In genomic region chr15:71111950-71112349, GRCh38 we compare ENCODE assay signal across 21 cellular contexts. TPM values are rescaled to one million over a fixed set of nuclear protein-coding genes. Genes with fewer than 3 reads are reported as not detected.
"Had no signal": no experiment of that assay in that cellular context is flagged by ENCODE, and none has a peak within 500 bp of the region (broad histone marks: within the 10 kb centered on the region; RNA-seq: fewer than 3 reads in every experiment).

No MANE protein-coding gene starts in this region.

- H3K4me3 Mint-ChIP-seq: activated CD4-positive, alpha-beta T cell treated with anti-CD3 and anti-CD28 coated beads for 36 hours; activated T-helper 1 cell treated with anti-CD3 and anti-CD28 coated beads, Interleukin-12 subunit alpha, Interleukin-12 subunit beta, Interleukin-2, Interleukin-4 antibody, amounts not matched to agents 30 ng/mL and 10 ng/mL and 1 ng/mL, durations not matched to agents 14 hours and 24 hours and 36 hours; effector memory CD8-positive, alpha-beta T cell; mesothelial cell of epicardium; stimulated activated naive CD8-positive, alpha-beta T cell treated with anti-CD3 and anti-CD28 coated beads, Interleukin-15, amount 100 ng/mL, for 72 hours; WTC11 had no signal

- H3K9me3 Mint-ChIP-seq: activated T-helper 1 cell treated with anti-CD3 and anti-CD28 coated beads, Interleukin-12 subunit alpha, Interleukin-12 subunit beta, Interleukin-2, Interleukin-4 antibody, amounts not matched to agents 30 ng/mL and 10 ng/mL and 1 ng/mL, durations not matched to agents 14 hours and 24 hours and 36 hours; effector memory CD8-positive, alpha-beta T cell; mesothelial cell of epicardium; nephron; stimulated activated naive CD8-positive, alpha-beta T cell treated with anti-CD3 and anti-CD28 coated beads, Interleukin-15, amount 100 ng/mL, for 72 hours; WTC11 had no signal

- H3K36me3 Mint-ChIP-seq: mesothelial cell of epicardium, WTC11 had no signal

- H3K4me3 ChIP-seq: adrenal gland, right atrium auricular region, skin epidermis, upper lobe of left lung had no signal

- ATAC-seq: activated CD4-positive, alpha-beta T cell treated with anti-CD3 and anti-CD28 coated beads for 36 hours; activated naive CD4-positive, alpha-beta T cell treated with anti-CD3 and anti-CD28 coated beads, Interleukin-2, amount 50 U/mL, for 72 hours; effector memory CD8-positive, alpha-beta T cell; stimulated activated naive CD8-positive, alpha-beta T cell treated with anti-CD3 and anti-CD28 coated beads, Interleukin-15, amount 100 ng/mL, for 72 hours; WTC11 had no signal

- H3K27me3 ChIP-seq: adrenal gland, right atrium auricular region, upper lobe of left lung had no signal

- DNase-seq: activated CD4-positive, alpha-beta T cell treated with anti-CD3 and anti-CD28 coated beads for 36 hours; activated CD4-positive, alpha-beta T cell treated with anti-CD3 and anti-CD28 coated beads, Interleukin-2, amount 50 U/mL, for 48 hours; activated gamma-delta T cell treated with Interleukin-2 at 50 U/mL for 16 hours; activated T-cell treated with anti-CD3 and anti-CD28 coated beads for 4 hours; adrenal gland; effector memory CD8-positive, alpha-beta T cell; foreskin melanocyte; glutamatergic neuron; hippocampal formation; occipital lobe; stimulated activated CD4-positive, alpha-beta T cell treated with anti-CD3 and anti-CD28 coated beads, Interleukin-4, amount 100 ng/mL, for 1 hour; stimulated activated naive CD8-positive, alpha-beta T cell treated with anti-CD3 and anti-CD28 coated beads, Interleukin-15, amount 100 ng/mL, for 72 hours; upper lobe of left lung had no signal

- H3K9me3 ChIP-seq: adrenal gland, right atrium auricular region, upper lobe of left lung had no signal

- H3K27ac ChIP-seq: adrenal gland, right atrium auricular region, skin epidermis, upper lobe of left lung had no signal

- H3K27ac Mint-ChIP-seq: activated CD4-positive, alpha-beta T cell treated with anti-CD3 and anti-CD28 coated beads for 36 hours; activated naive CD4-positive, alpha-beta T cell treated with anti-CD3 and anti-CD28 coated beads, Interleukin-2, amount 50 U/mL, for 72 hours; activated T-helper 1 cell treated with anti-CD3 and anti-CD28 coated beads, Interleukin-12 subunit alpha, Interleukin-12 subunit beta, Interleukin-2, Interleukin-4 antibody, amounts not matched to agents 30 ng/mL and 10 ng/mL and 1 ng/mL, durations not matched to agents 14 hours and 24 hours and 36 hours; effector memory CD8-positive, alpha-beta T cell; mesothelial cell of epicardium; progenitor cell of endocrine pancreas; stimulated activated naive CD8-positive, alpha-beta T cell treated with anti-CD3 and anti-CD28 coated beads, Interleukin-15, amount 100 ng/mL, for 72 hours; WTC11 had no signal

- H3K36me3 ChIP-seq: adrenal gland, right atrium auricular region, upper lobe of left lung had no signal

RNA-seq across cellular contexts. Expression of gene THSD4, which starts 3.3 kb away (rescaled TPM):
- total RNA-seq: activated CD4-positive, alpha-beta T cell treated with anti-CD3 and anti-CD28 coated beads for 36 hours; activated naive CD4-positive, alpha-beta T cell treated with anti-CD3 and anti-CD28 coated beads, Interleukin-2, amount 50 U/mL, for 72 hours; activated T-helper 1 cell treated with anti-CD3 and anti-CD28 coated beads, Interleukin-12 subunit alpha, Interleukin-12 subunit beta, Interleukin-2, Interleukin-4 antibody, amounts not matched to agents 30 ng/mL and 10 ng/mL and 1 ng/mL, durations not matched to agents 14 hours and 24 hours and 36 hours had no signal
